ENCODE assay signal across 8 cellular contexts in genomic region chr19:3687774-3688706, GRCh38. TPM values are rescaled to one million over a fixed set of nuclear protein-coding genes. Genes with fewer than 3 reads are reported as not detected.
A peak's percentile ranks its signal among the peaks of the same experiment; 100 is the strongest.
DNase-seq lines count a peak whose midpoint lies in the region; ATAC-seq, FAIRE-seq and TF ChIP-seq lines count a peak whose summit lies in the region.

No MANE protein-coding gene starts in this region.

- FAIRE-seq in pancreas (lab: Jason Lieb, UNC), result no peak

- TF ChIP-seq CTCF in GM12865 (IDR thresholded peaks at IDR 0.05; ENCODE audit: insufficient read depth, low read depth, low read length, missing control alignments) (no peak), pancreas (IDR thresholded peaks at IDR 0.05) (no peak)

- H3K27ac ChIP-seq in ectodermal cell (ENCODE audit: insufficient read depth, low read depth, low read length, poor library complexity, severe bottlenecking) (no peak overlapping the region), pancreas (peak overlapping the region in 2 of 4 donors; percentile 24 to 50)

- 29 to 32% methylated on average over 55 of the region's 55 CpGs for WGBS in ectodermal cell, 2 experiments
- 40 to 55% methylated on average over 45 to 55 of the region's 55 CpGs for WGBS in pancreas, 2 donors

- H3K27me3 ChIP-seq in ectodermal cell (ENCODE audit: control insufficient read depth, insufficient read depth, low read length, poor library complexity, severe bottlenecking) (no peaks in the 10 kb centered on the region), pancreas (no peaks in the 10 kb centered on the region)

- ATAC-seq in pancreas (peak; percentile 47 to 86 (median 64)), SK-N-SH treated with all-trans-retinoic acid at 6 μM for 48 hours (no peak), HG02840 (IDR thresholded peaks at IDR 0.05; ENCODE audit: low FRiP score, unreplicated experiment) (no peak), GM19467 (IDR thresholded peaks at IDR 0.05; ENCODE audit: unreplicated experiment) (no peak)

- H3K9me3 ChIP-seq in ectodermal cell (ENCODE audit: control insufficient read depth, low read length) (no peaks in the 10 kb centered on the region), pancreas (no peaks in the 10 kb centered on the region)

- intact Hi-C loops in pancreas (cut with DNase I), result no loop called here

- DNase-seq in GM12865 (ENCODE audit: low read depth), result peak; percentile 77
- DNase-seq in SW480 (ENCODE audit: low spot score), result peak; percentile 55
- peak in 2 of 6 donors; percentile 33 to 70 for DNase-seq in pancreas
- DNase-seq in NCI-H82 treated with DMSO at 0.1 percent for 48 hours (lab: John Stamatoyannopoulos, UW; ENCODE audit: unreplicated experiment), result no peak

- H3K4me3 ChIP-seq in GM12865 (ENCODE audit: low read depth, low read length), result peak overlapping the region; percentile 56
- H3K4me3 ChIP-seq in ectodermal cell (ENCODE audit: insufficient read depth, low read depth, low read length), result peak overlapping the region; percentile 19
- peak overlapping the region in 2 of 4 donors; percentile 19 to 27 for H3K4me3 ChIP-seq in pancreas

- H3K4me1 ChIP-seq in ectodermal cell (ENCODE audit: control insufficient read depth, insufficient read depth, low read length) (peaks cover 16% of the 10 kb centered on the region), pancreas (peaks cover 0 to 8% (median 4%) of the 10 kb centered on the region in 3 donors)

- H3K36me3 ChIP-seq in ectodermal cell (ENCODE audit: control insufficient read depth, insufficient read depth, low read length) (peaks cover 5% of the 10 kb centered on the region), pancreas (no peaks in the 10 kb centered on the region)

TF ChIP-seq in SK-N-SH treated with all-trans-retinoic acid at 6 μM for 48 hours, 23 proteins besides CTCF, POLR2A, EP300 and RAD21:
- TF ChIP-seq PATZ1 (CRISPR knock-in tag; IDR thresholded peaks at IDR 0.05; ENCODE audit: borderline replicate concordance) (no peak), GLIS3 (CRISPR knock-in tag; IDR thresholded peaks at IDR 0.05) (no peak), ZNF8 (CRISPR knock-in tag; IDR thresholded peaks at IDR 0.05) (no peak), SNAI2 (CRISPR knock-in tag; IDR thresholded peaks at IDR 0.05) (no peak)
- TF ChIP-seq, protein P1, sequence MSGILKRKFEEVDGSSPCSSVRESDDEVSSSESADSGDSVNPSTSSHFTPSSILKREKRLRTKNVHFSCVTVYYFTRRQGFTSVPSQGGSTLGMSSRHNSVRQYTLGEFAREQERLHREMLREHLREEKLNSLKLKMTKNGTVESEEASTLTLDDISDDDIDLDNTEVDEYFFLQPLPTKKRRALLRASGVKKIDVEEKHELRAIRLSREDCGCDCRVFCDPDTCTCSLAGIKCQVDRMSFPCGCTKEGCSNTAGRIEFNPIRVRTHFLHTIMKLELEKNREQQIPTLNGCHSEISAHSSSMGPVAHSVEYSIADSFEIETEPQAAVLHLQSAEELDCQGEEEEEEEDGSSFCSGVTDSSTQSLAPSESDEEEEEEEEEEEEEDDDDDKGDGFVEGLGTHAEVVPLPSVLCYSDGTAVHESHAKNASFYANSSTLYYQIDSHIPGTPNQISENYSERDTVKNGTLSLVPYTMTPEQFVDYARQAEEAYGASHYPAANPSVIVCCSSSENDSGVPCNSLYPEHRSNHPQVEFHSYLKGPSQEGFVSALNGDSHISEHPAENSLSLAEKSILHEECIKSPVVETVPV (CRISPR knock-in tag; IDR thresholded peaks at IDR 0.05), result no peak

RNA-seq across cellular contexts. Expression of gene PIP5K1C, which starts 12.2 kb away (rescaled TPM):
- 48.9 TPM for polyA plus RNA-seq in ectodermal cell (2013, experiment 1 of 4)
- polyA plus RNA-seq in ectodermal cell (2013, experiment 2 of 4), result 46.0 TPM
- 28.5 TPM for polyA plus RNA-seq in ectodermal cell (2013, experiment 3 of 4)
- 32.1 TPM for polyA plus RNA-seq in ectodermal cell (2013, experiment 4 of 4)
- total RNA-seq in pancreas, result 10 to 100 TPM; 12.9 to 21.4 (median 14.9) TPM
- polyA plus RNA-seq in pancreas, result 10 to 100 TPM; 14.1 to 24.8 TPM

RNA-seq across cellular contexts. Expression of gene TJP3, which starts 20.1 kb away (rescaled TPM):
- 17.7 TPM for polyA plus RNA-seq in ectodermal cell (2013, experiment 1 of 4)
- polyA plus RNA-seq in ectodermal cell (2013, experiment 2 of 4), result 26.8 TPM
- 19.8 TPM for polyA plus RNA-seq in ectodermal cell (2013, experiment 3 of 4)
- 23.9 TPM for polyA plus RNA-seq in ectodermal cell (2013, experiment 4 of 4)
- total RNA-seq in pancreas, result 10 to 100 TPM in 5 of 6 donors, 1 to 10 TPM in 1; 9.2 to 23.7 (median 15.1) TPM
- 10 to 100 TPM; 26.2 to 36.0 TPM for polyA plus RNA-seq in pancreas

Comparison
In these comparisons a context has a peak if more than half of its experiments do, and no peak if none do; other contexts are left out.
1. ATAC-seq: peak in pancreas (4 of 4); none in SK-N-SH treated with all-trans-retinoic acid at 6 μM for 48 hours (single experiment), HG02840 (single experiment) and GM19467 (single experiment).